ENCODE assay signal across 8 cellular contexts in the genomic region with DNA sequence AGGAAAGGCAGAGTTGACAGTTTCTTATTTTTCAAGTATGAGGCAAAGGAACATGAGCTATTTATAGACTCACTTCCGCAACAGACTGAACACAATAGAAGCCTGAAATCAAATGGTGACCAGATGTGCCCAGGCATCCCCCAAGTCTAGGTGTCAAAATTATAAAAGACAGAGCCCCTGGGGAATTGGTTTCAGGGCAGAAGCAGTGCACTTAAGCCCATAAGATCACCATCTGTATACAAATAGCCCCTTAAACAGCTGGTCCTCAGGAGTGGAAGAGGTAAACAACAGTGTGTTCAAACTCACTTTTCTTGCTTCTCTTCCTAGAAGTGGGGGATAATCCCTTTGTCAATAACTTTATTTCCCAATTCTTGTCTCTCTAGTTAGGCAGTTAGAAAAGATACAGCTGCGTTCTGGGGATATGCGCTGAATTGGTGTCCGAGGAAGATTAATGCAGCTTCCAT. TPM values are rescaled to one million over a fixed set of nuclear protein-coding genes. Genes with fewer than 3 reads are reported as not detected.
DNase-seq lines count a peak whose midpoint lies in the region; ATAC-seq and TF ChIP-seq lines count a peak whose summit lies in the region.

No MANE protein-coding gene starts in this region.

- H3K4me3 ChIP-seq in A673 (ENCODE audit: low read depth, low read length, poor library complexity, severe bottlenecking) (no peak overlapping the region), left ventricle myocardium inferior (peak overlapping the region; percentile 21)

- intact Hi-C loops in A673 (cut with micrococcal nuclease; ENCODE audit: unreplicated experiment): no loop called here
- intact Hi-C loops in left ventricle myocardium inferior (cut with micrococcal nuclease): no loop called here

- H3K4me1 ChIP-seq in A673 (ENCODE audit: insufficient read depth, low read length, poor library complexity, severe bottlenecking): peaks cover 39% of the 10 kb centered on the region
- H3K4me1 ChIP-seq in left ventricle myocardium inferior: peaks cover 65% of the 10 kb centered on the region
- peaks cover 6% of the 10 kb centered on the region for H3K4me1 ChIP-seq in foreskin keratinocyte

- BruUV-seq in A673 (replicated peaks; lab: Mats Ljungman, UMichigan): no TSS peak

- peak overlapping the region; percentile 17 for H3K27ac ChIP-seq in A673 (ENCODE audit: low read depth, low read length, poor library complexity, severe bottlenecking)
- peak overlapping the region; percentile 78 for H3K27ac ChIP-seq in left ventricle myocardium inferior (replicated peaks)
- no peak overlapping the region for H3K27ac ChIP-seq in foreskin keratinocyte

- POLR2A ChIA-PET in A673 (lab: Charles Lee; ENCODE audit: low non-redundant PET): interaction anchor here (0.6 kb wide), 2 partner anchors 9 to 20 kb away, joined by 4 to 6 read pairs; no protein-coding TSS in a partner anchor

- H3K9me3 ChIP-seq in A673 (ENCODE audit: low read depth, low read length, poor library complexity, severe bottlenecking) (no peaks in the 10 kb centered on the region), left ventricle myocardium inferior (replicated peaks) (no peaks in the 10 kb centered on the region)

- no peaks in the 10 kb centered on the region for H3K27me3 ChIP-seq in A673 (replicated peaks; ENCODE audit: insufficient read depth, low read depth, low read length, poor library complexity)
- no peaks in the 10 kb centered on the region for H3K27me3 ChIP-seq in left ventricle myocardium inferior (ENCODE audit: low read depth)
- H3K27me3 ChIP-seq in foreskin keratinocyte: no peaks in the 10 kb centered on the region

- TF ChIP-seq CTCF in A673 (conservative IDR thresholded peaks at IDR 0.05; ENCODE audit: low read depth, low read length): no peak
- no peak for TF ChIP-seq CTCF in GM20000 (IDR thresholded peaks at IDR 0.05; ENCODE audit: extremely low read depth, missing control alignments)
- TF ChIP-seq CTCF in left ventricle myocardium inferior (IDR thresholded peaks at IDR 0.05; ENCODE audit: borderline replicate concordance): no peak
- no peak for TF ChIP-seq CTCF in foreskin keratinocyte (conservative IDR thresholded peaks at IDR 0.05)

- H3K36me3 ChIP-seq in A673 (ENCODE audit: insufficient read depth, low read length, poor library complexity, severe bottlenecking) (no peaks in the 10 kb centered on the region), left ventricle myocardium inferior (no peaks in the 10 kb centered on the region)

- CTCF ChIA-PET in A673 (lab: Charles Lee): no interaction called here

- ATAC-seq in HG03521 (IDR thresholded peaks at IDR 0.05; ENCODE audit: unreplicated experiment) (no peak), GM18870 (IDR thresholded peaks at IDR 0.05; ENCODE audit: unreplicated experiment) (no peak), foreskin keratinocyte (no peak), GM18511 (IDR thresholded peaks at IDR 0.05; ENCODE audit: unreplicated experiment) (no peak)

- peak; percentile 61 for DNase-seq in A673 (ENCODE audit: low spot score)
- DNase-seq in GM20000 (ENCODE audit: low spot score): peak; percentile 57
- DNase-seq in RPMI7951 (ENCODE audit: low read depth): peak; percentile 57
- DNase-seq in left ventricle myocardium inferior: no peak
- no peak for DNase-seq in foreskin keratinocyte

RNA-seq across cellular contexts. Expression of gene STARD9, which starts 29.9 kb away (rescaled TPM):
- 12.0 and 16.4 TPM in 2 replicates for total RNA-seq in A673 (2021)
- 4.4 and 5.9 TPM in 2 replicates for total RNA-seq in RPMI7951 (2014; rRNA removed; shearing (Covaris generic))
- 4.9 TPM for total RNA-seq in left ventricle myocardium inferior
- total RNA-seq in foreskin keratinocyte: 2.2 TPM in 2 replicates
- polyA plus RNA-seq in foreskin keratinocyte: 0.35 and 0.56 TPM in 2 replicates

RNA-seq across cellular contexts. Expression of gene HAUS2, which starts 56.7 kb away (rescaled TPM):
- total RNA-seq in A673 (2021) (39.5 and 44.1 TPM in 2 replicates), left ventricle myocardium inferior (9.9 TPM), foreskin keratinocyte (31.7 and 36.5 TPM in 2 replicates)
- 42.1 and 59.8 TPM in 2 replicates for total RNA-seq in RPMI7951 (2014; rRNA removed; shearing (Covaris generic))
- 18.1 and 23.5 TPM in 2 replicates for polyA plus RNA-seq in foreskin keratinocyte

RNA-seq across cellular contexts. Expression of gene LRRC57, which starts 56.7 kb away (rescaled TPM):
- total RNA-seq in A673 (2021) (28.7 and 32.7 TPM in 2 replicates), left ventricle myocardium inferior (15.0 TPM), foreskin keratinocyte (18.5 and 20.0 TPM in 2 replicates)
- 32.3 and 33.7 TPM in 2 replicates for total RNA-seq in RPMI7951 (2014; rRNA removed; shearing (Covaris generic))
- polyA plus RNA-seq in foreskin keratinocyte: 7.6 and 8.4 TPM in 2 replicates

Comparison
In these comparisons a context has a peak if more than half of its experiments do, and no peak if none do; other contexts are left out.
1. DNase-seq: peak in A673 (single experiment), GM20000 (single experiment) and RPMI7951 (single experiment); none in left ventricle myocardium inferior (single experiment) and foreskin keratinocyte (0 of 2).